In genomic region chr17:27295945-27296344, GRCh38 we compare ENCODE assay signal across 8 cellular contexts. TPM values are rescaled to one million over a fixed set of nuclear protein-coding genes. Genes with fewer than 3 reads are reported as not detected.
DNase-seq lines count a peak whose midpoint lies in the region; ATAC-seq and TF ChIP-seq lines count a peak whose summit lies in the region.

No MANE protein-coding gene starts in this region.

- peaks cover 68% of the 10 kb centered on the region for H3K79me2 ChIP-seq in OCI-LY1 (ENCODE audit: insufficient read depth, low read length)

- peaks cover 0 to 4% (median 0%) of the 10 kb centered on the region in 8 donors for H3K9me3 Mint-ChIP-seq in CD4-positive, alpha-beta memory T cell
- H3K9me3 Mint-ChIP-seq in effector memory CD8-positive, alpha-beta T cell: no peaks in the 10 kb centered on the region

- peak overlapping the region; percentile 92 for H3K9ac ChIP-seq in OCI-LY1 (ENCODE audit: low read length)

- peaks cover 36 to 70% (median 49%) of the 10 kb centered on the region in 4 donors for H3K4me1 Mint-ChIP-seq in CD4-positive, alpha-beta memory T cell
- peaks cover 31 to 50% of the 10 kb centered on the region in 2 donors for H3K4me1 Mint-ChIP-seq in effector memory CD8-positive, alpha-beta T cell (ENCODE audit: low read depth in 2 of 2)

- no peak for ATAC-seq in effector memory CD8-positive, alpha-beta T cell (replicated peaks)
- ATAC-seq in HG02759 (IDR thresholded peaks at IDR 0.05; ENCODE audit: unreplicated experiment): no peak

- peaks cover 0 to 19% of the 10 kb centered on the region in 2 donors for H3K36me3 Mint-ChIP-seq in CD4-positive, alpha-beta memory T cell
- peaks cover 41% of the 10 kb centered on the region for H3K36me3 Mint-ChIP-seq in effector memory CD8-positive, alpha-beta T cell (ENCODE audit: insufficient read depth)

- CTCF ChIA-PET in CD4-positive, alpha-beta memory T cell (lab: Charles Lee; ENCODE audit: partially characterized antibody): interaction anchor here (1.0 to 4.1 kb wide), 3 partner anchors 54 to 59 kb away, joined by 3 to 26 read pairs (median 4); no protein-coding TSS in a partner anchor

- no peak overlapping the region for H2AFZ ChIP-seq in OCI-LY1 (ENCODE audit: low read length)

- peak in 1 of 5 donors; percentile 11 for DNase-seq in CD4-positive, alpha-beta memory T cell
- DNase-seq in effector memory CD8-positive, alpha-beta T cell: no peak
- DNase-seq in inferior parietal cortex (ENCODE audit: extremely low spot score) (no peak), T1000 (lab: John Stamatoyannopoulos, UW) (no peak), NCI-H2171 (lab: John Stamatoyannopoulos, UW) (no peak)

- peak overlapping the region; percentile 93 to 100 (median 97) for H3K4me3 Mint-ChIP-seq in CD4-positive, alpha-beta memory T cell
- peak overlapping the region; percentile 94 to 99 for H3K4me3 Mint-ChIP-seq in effector memory CD8-positive, alpha-beta T cell

- H4K20me1 ChIP-seq in OCI-LY1 (ENCODE audit: insufficient read depth, low read length): no peaks in the 10 kb centered on the region

- H3K27ac Mint-ChIP-seq in CD4-positive, alpha-beta memory T cell: peak overlapping the region; percentile 88 to 100 (median 100)
- H3K27ac Mint-ChIP-seq in effector memory CD8-positive, alpha-beta T cell: peak overlapping the region; percentile 95 to 98

- H3K27ac ChIP-seq in CD4-positive, alpha-beta memory T cell (ENCODE audit: low read depth, low read length): peak overlapping the region; percentile 99
- H3K27ac ChIP-seq in OCI-LY1 (ENCODE audit: low read depth, low read length, poor library complexity, severe bottlenecking) (peak overlapping the region; percentile 85), neutrophil (peak overlapping the region; percentile 97)

- H3K4me2 ChIP-seq in OCI-LY1 (ENCODE audit: low read length): peak overlapping the region; percentile 67

- no peaks in the 10 kb centered on the region for H3K27me3 Mint-ChIP-seq in CD4-positive, alpha-beta memory T cell
- no peaks in the 10 kb centered on the region for H3K27me3 Mint-ChIP-seq in effector memory CD8-positive, alpha-beta T cell

- POLR2A ChIA-PET in CD4-positive, alpha-beta memory T cell (lab: Charles Lee; ENCODE audit: partially characterized antibody): interaction anchor here (1.0 to 3.4 kb wide), 6 partner anchors 9 to 178 kb away, joined by 4 to 33 read pairs (median 5); partner anchors contain the start of gene KSR1

- TF ChIP-seq CTCF in OCI-LY1 (IDR thresholded peaks at IDR 0.05; ENCODE audit: low read length) (no peak), neutrophil (IDR thresholded peaks at IDR 0.05) (no peak)

- H3K9me3 ChIP-seq in CD4-positive, alpha-beta memory T cell (ENCODE audit: control insufficient read depth in 1 of 2, low read length in 2 of 2): no peaks in the 10 kb centered on the region
- H3K9me3 ChIP-seq in OCI-LY1 (ENCODE audit: low read length) (no peaks in the 10 kb centered on the region), neutrophil (no peaks in the 10 kb centered on the region)

- H3K4me3 ChIP-seq in CD4-positive, alpha-beta memory T cell (ENCODE audit: low read length in 2 of 2): peak overlapping the region; percentile 96 to 98
- H3K4me3 ChIP-seq in OCI-LY1 (ENCODE audit: low read depth, low read length, poor library complexity, severe bottlenecking) (peak overlapping the region; percentile 91), neutrophil (ENCODE audit: low read depth in 1 of 2, low read length in 1 of 2) (peak overlapping the region; percentile 78 to 99)

- no peaks in the 10 kb centered on the region for H3K36me3 ChIP-seq in CD4-positive, alpha-beta memory T cell (ENCODE audit: insufficient read depth, low read length)
- H3K36me3 ChIP-seq in OCI-LY1 (ENCODE audit: insufficient read depth, low read length) (no peaks in the 10 kb centered on the region), neutrophil (peaks cover 3% of the 10 kb centered on the region)

- H3F3A ChIP-seq in OCI-LY1 (ENCODE audit: insufficient read depth, low read length): no peaks in the 10 kb centered on the region

- no peaks in the 10 kb centered on the region for H3K9me2 ChIP-seq in OCI-LY1 (ENCODE audit: low read depth, low read length)

- intact Hi-C loops in CD4-positive, alpha-beta memory T cell (cut with micrococcal nuclease): loop anchor here (2.0 kb wide), 2 partner anchors 59 to 305 kb away; no protein-coding TSS in a partner anchor

- H3K4me1 ChIP-seq in CD4-positive, alpha-beta memory T cell (ENCODE audit: insufficient read depth, low read length): peaks cover 64% of the 10 kb centered on the region
- H3K4me1 ChIP-seq in OCI-LY1 (ENCODE audit: insufficient read depth, low read length, severe bottlenecking) (peaks cover 49% of the 10 kb centered on the region), neutrophil (ENCODE audit: control insufficient read depth in 1 of 2, insufficient read depth in 1 of 2, low read depth in 1 of 2, low read length in 1 of 2) (peaks cover 59 to 65% of the 10 kb centered on the region in 2 experiments)

- H3K27me3 ChIP-seq in CD4-positive, alpha-beta memory T cell (ENCODE audit: insufficient read depth, low read length): no peaks in the 10 kb centered on the region
- H3K27me3 ChIP-seq in OCI-LY1 (ENCODE audit: insufficient read depth, low read length) (no peaks in the 10 kb centered on the region), neutrophil (no peaks in the 10 kb centered on the region)

RNA-seq across cellular contexts. Expression of gene WSB1, which starts 2.0 kb away (rescaled TPM):
- 100 to 1,000 TPM; 122 to 130 TPM for total RNA-seq in CD4-positive, alpha-beta memory T cell
- polyA plus RNA-seq in CD4-positive, alpha-beta memory T cell: 100 to 1,000 TPM; 152 to 157 TPM
